ENCODE assay signal across 1 cellular context in the genomic region with DNA sequence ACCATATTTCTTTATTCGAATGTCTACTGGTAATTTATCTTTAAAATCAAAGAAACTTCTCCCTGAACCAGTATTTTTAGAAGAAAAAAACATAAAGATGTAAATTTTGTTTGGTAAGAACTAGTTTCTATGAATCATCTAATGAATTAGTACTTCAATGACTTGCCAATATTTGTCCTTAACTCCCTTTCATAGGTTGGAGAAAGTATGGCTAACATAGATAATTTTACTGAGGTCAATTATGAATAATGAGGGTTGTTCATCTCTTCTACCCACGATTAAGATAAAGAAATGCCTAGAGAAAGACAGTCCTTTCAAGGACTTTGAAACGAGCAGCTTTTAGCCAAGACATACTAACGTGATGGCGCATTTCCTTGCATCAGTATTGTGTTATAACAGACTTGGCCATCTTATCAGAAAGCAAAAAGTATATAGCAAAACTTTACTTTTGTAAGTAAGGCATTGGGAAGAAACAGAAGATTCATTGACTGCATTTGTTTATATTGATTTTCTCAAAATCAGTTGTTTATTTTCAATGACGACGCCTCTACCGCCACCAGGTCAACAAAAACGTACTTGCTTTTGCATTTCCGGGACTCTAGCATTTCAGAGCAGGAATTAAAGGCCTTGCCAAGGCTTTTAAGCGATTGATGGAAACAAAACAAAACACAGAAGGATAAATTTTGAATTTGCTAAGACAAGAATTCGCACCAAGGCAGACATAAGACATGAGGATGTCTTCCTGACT.
TF ChIP-seq lines count a peak whose summit lies in the region.

No MANE protein-coding gene starts in this region.

TF ChIP-seq in A549, 52 proteins besides CTCF, POLR2A, EP300 and RAD21 (continued from another document):
- TF ChIP-seq CBX8 (IDR thresholded peaks at IDR 0.05) (no peak), RNF2 (IDR thresholded peaks at IDR 0.05; ENCODE audit: borderline replicate concordance, low read depth) (no peak), CHD2 (IDR thresholded peaks at IDR 0.05; ENCODE audit: low read length, partially characterized antibody) (no peak), HDAC2 (IDR thresholded peaks at IDR 0.05) (no peak), NFE2L2 (conservative IDR thresholded peaks at IDR 0.05; ENCODE audit: low read length) (no peak)
- TF ChIP-seq, protein P1, sequence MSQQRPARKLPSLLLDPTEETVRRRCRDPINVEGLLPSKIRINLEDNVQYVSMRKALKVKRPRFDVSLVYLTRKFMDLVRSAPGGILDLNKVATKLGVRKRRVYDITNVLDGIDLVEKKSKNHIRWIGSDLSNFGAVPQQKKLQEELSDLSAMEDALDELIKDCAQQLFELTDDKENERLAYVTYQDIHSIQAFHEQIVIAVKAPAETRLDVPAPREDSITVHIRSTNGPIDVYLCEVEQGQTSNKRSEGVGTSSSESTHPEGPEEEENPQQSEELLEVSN (IDR thresholded peaks at IDR 0.05; ENCODE audit: borderline replicate concordance, low read depth): no peak
